ENCODE assay signal across 8 cellular contexts in genomic region chr1:196660912-196661311, GRCh38. TPM values are rescaled to one million over a fixed set of nuclear protein-coding genes. Genes with fewer than 3 reads are reported as not detected.
DNase-seq lines count a peak whose midpoint lies in the region; TF ChIP-seq lines count a peak whose summit lies in the region.
"Had no signal": no experiment of that assay in that cellular context is flagged by ENCODE, and none has a peak within 500 bp of the region (broad histone marks: within the 10 kb centered on the region; RNA-seq: fewer than 3 reads in every experiment).

No MANE protein-coding gene starts in this region.

- no peaks in the 10 kb centered on the region for H3K36me3 ChIP-seq in fibroblast of lung (ENCODE audit: control insufficient read depth, insufficient read depth, low read length)
- H3K36me3 ChIP-seq in osteoblast (ENCODE audit: insufficient read depth, low read length) = no peaks in the 10 kb centered on the region

- DNase-seq in H4 (ENCODE audit: low spot score) = peak; percentile 23
- peak; percentile 44 for DNase-seq in SK-MEL-5 (ENCODE audit: low read depth, low spot score)
- DNase-seq in fibroblast of lung (ENCODE audit: low read depth in 2 of 2) = peak; percentile 17 to 60
- peak; percentile 14 for DNase-seq in osteoblast (ENCODE audit: insufficient read length, low spot score, missing footprints)
- no peak for DNase-seq in stimulated activated CD4-positive, alpha-beta T cell treated with anti-CD3 and anti-CD28 coated beads, Interleukin-12 subunit alpha, Interleukin-12 subunit beta, amount 100 ng/mL, for 4 hours

- H3K4me3 ChIP-seq in fibroblast of lung (replicated peaks in 1 of 4; ENCODE audit: control extremely low read depth in 1 of 4, insufficient read depth in 1 of 4, low read depth in 3 of 4, low read length in 4 of 4) (peak overlapping the region in 3 of 4 experiments; percentile 12 to 48 (median 44)), osteoblast (ENCODE audit: insufficient read depth, low read length) (peak overlapping the region; percentile 61)

- in situ Hi-C loops in SK-MEL-5 (cut with HindIII; ENCODE audit: low pct_unique_long_range_greater_than_20kb, low sequenced_read_pairs) = no loop called here

- H3K79me2 ChIP-seq in fibroblast of lung (ENCODE audit: control insufficient read depth, insufficient read depth, low read length) (no peaks in the 10 kb centered on the region), osteoblast (ENCODE audit: insufficient read depth, low read length) (peaks cover 12% of the 10 kb centered on the region)

- TF ChIP-seq CTCF in GM12872 (IDR thresholded peaks at IDR 0.05; ENCODE audit: insufficient read depth, low read depth, low read length) (0 out of 3 replicates have a peak, but pooled peaks have one; percentile 14), LNCAP (IDR thresholded peaks at IDR 0.05) (peak; percentile 66), fibroblast of lung (conservative IDR thresholded peaks at IDR 0.05 in 1 of 2, IDR thresholded peaks at IDR 0.05 in 1 of 2; ENCODE audit: low read depth in 1 of 2, low read length in 2 of 2) (peak in 1 of 2 donors; percentile 30), osteoblast (IDR thresholded peaks at IDR 0.05; ENCODE audit: extremely low read depth, low read depth, low read length) (peak; percentile 47)

- H3K4me2 ChIP-seq in fibroblast of lung (ENCODE audit: extremely low read depth, insufficient read depth, low read length) (no peak overlapping the region), osteoblast (ENCODE audit: insufficient read depth, low read length) (peak overlapping the region; percentile 80)

- H2AFZ ChIP-seq in fibroblast of lung (ENCODE audit: low read length) = no peak overlapping the region
- H2AFZ ChIP-seq in osteoblast (ENCODE audit: low read length) = peak overlapping the region; percentile 44

- H3K9me3 ChIP-seq in fibroblast of lung (ENCODE audit: control insufficient read depth, insufficient read depth, low read depth, low read length) (no peaks in the 10 kb centered on the region), osteoblast (ENCODE audit: low read depth, low read length) (no peaks in the 10 kb centered on the region)

- no peak overlapping the region for H3K9ac ChIP-seq in fibroblast of lung (ENCODE audit: insufficient read depth, low read length)

- no peaks in the 10 kb centered on the region for H3K4me1 ChIP-seq in fibroblast of lung (ENCODE audit: control insufficient read depth, extremely low read depth, insufficient read depth, low read length)
- no peaks in the 10 kb centered on the region for H3K4me1 ChIP-seq in osteoblast (ENCODE audit: insufficient read depth, low read length)

- no peak overlapping the region for H3K27ac ChIP-seq in fibroblast of lung (ENCODE audit: insufficient read depth, low read length)
- no peak overlapping the region for H3K27ac ChIP-seq in osteoblast (ENCODE audit: low read depth, low read length)

- H4K20me1 ChIP-seq in fibroblast of lung (ENCODE audit: control insufficient read depth, extremely low read depth, insufficient read depth, low read length) = no peaks in the 10 kb centered on the region
- H4K20me1 ChIP-seq in osteoblast (ENCODE audit: insufficient read depth, low read length) = no peaks in the 10 kb centered on the region

- H3K27me3 ChIP-seq in fibroblast of lung (ENCODE audit: control insufficient read depth, insufficient read depth, low read length) (no peaks in the 10 kb centered on the region), osteoblast (ENCODE audit: insufficient read depth, low read length) (no peaks in the 10 kb centered on the region)

RNA-seq across cellular contexts. Expression of gene CFH, which starts 9.1 kb away (rescaled TPM):
- total RNA-seq in H4 (2014; rRNA removed; shearing (Covaris generic)) = 57.0 and 74.2 TPM in 2 replicates
- total RNA-seq in SK-MEL-5 (2014; rRNA removed; shearing (Covaris generic)) = 1.3 and 1.7 TPM in 2 replicates
- 1.9 and 2.4 TPM in 2 replicates for polyA plus RNA-seq in SK-MEL-5 (2015; cell fraction: cytosol; rRNA removed)
- polyA plus RNA-seq in SK-MEL-5 (2015; cell fraction: nucleus; rRNA removed) = 5.1 and 6.9 TPM in 2 replicates
- 146 and 237 TPM in 2 replicates for total RNA-seq in fibroblast of lung
- polyA plus RNA-seq in fibroblast of lung = 83.0 and 108 TPM in 2 replicates
- polyA plus RNA-seq in fibroblast of lung (2012) = 49.9 and 64.7 TPM in 2 replicates
- 0.75 and 1.4 TPM in 2 replicates for polyA minus RNA-seq in fibroblast of lung (ENCODE audit: low replicate concordance)
- 145 and 164 TPM in 2 replicates for total RNA-seq in osteoblast

RNA-seq across cellular contexts. Expression of gene KCNT2, which starts 52.7 kb away (rescaled TPM):
- 0.18 and 0.56 TPM in 2 replicates for total RNA-seq in H4 (2014; rRNA removed; shearing (Covaris generic))
- total RNA-seq in SK-MEL-5 (2014; rRNA removed; shearing (Covaris generic)) = not detected in 2 replicates
- 0.02 TPM in 1 of 2 replicates, not detected in the other for polyA plus RNA-seq in SK-MEL-5 (2015; cell fraction: cytosol; rRNA removed)
- not detected in 2 replicates for polyA plus RNA-seq in SK-MEL-5 (2015; cell fraction: nucleus; rRNA removed)
- 6.4 and 8.1 TPM in 2 replicates for total RNA-seq in fibroblast of lung
- polyA plus RNA-seq in fibroblast of lung = 0.87 and 0.96 TPM in 2 replicates
- 0.58 and 0.59 TPM in 2 replicates for polyA plus RNA-seq in fibroblast of lung (2012)
- polyA minus RNA-seq in fibroblast of lung (ENCODE audit: low replicate concordance) = 1.0 and 1.1 TPM in 2 replicates
- total RNA-seq in osteoblast = 6.2 and 10.5 TPM in 2 replicates
- total RNA-seq: activated CD8-positive, alpha-beta memory T cell treated with anti-CD3 and anti-CD28 coated beads for 36 hours had no signal

Comparison
In these comparisons a context has a peak if more than half of its experiments do, and no peak if none do; other contexts are left out.
1. RNA of gene CFH, which starts 9.1 kb away (total RNA-seq): 146 to 237 TPM in fibroblast of lung, 145 to 164 TPM in osteoblast and 57.0 to 74.2 TPM in H4; 1.3 to 1.7 TPM in SK-MEL-5; every median in the first group is over 10 times any median in the second.